In the genomic region with DNA sequence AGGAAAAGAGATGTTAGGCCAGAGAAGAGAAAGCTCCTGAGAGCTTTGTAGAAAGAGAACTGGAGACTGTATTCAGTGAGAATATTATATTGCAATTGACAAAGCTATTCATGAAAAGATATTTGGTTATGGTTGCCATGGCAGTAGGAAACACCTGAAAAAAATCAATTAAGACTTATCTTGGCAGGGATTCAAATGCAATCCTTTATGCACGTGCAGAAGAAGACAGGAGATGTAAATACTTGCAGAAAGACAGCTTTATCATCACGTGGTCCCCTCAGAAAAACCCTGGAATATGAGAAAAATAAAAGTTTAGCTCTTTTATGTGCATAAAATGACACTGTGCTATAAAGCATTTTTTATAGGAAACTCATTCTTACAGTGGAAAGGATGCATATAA, we compare ENCODE assay signal across 17 cellular contexts.
DNase-seq lines count a peak whose midpoint lies in the region; ATAC-seq and TF ChIP-seq lines count a peak whose summit lies in the region.
"Had no signal": no experiment of that assay in that cellular context is flagged by ENCODE, and none has a peak within 500 bp of the region (broad histone marks: within the 10 kb centered on the region; RNA-seq: fewer than 3 reads in every experiment).

No MANE protein-coding gene starts in this region.

- no peaks in the 10 kb centered on the region for H3K9me3 Mint-ChIP-seq in progenitor cell of endocrine pancreas (ENCODE audit: low read depth)
- H3K9me3 Mint-ChIP-seq: endodermal cell, GM23338, memory B cell had no signal

- H3K4me3 ChIP-seq in WERI-Rb-1 (ENCODE audit: low read depth, low read length) = no peak overlapping the region
- H3K4me3 ChIP-seq: GM23338, uterus had no signal

- peak overlapping the region; percentile 44 for H3K27ac Mint-ChIP-seq in progenitor cell of endocrine pancreas
- H3K27ac Mint-ChIP-seq: activated CD8-positive, alpha-beta memory T cell treated with anti-CD3 and anti-CD28 coated beads, Interleukin-2, amount 10 ng/mL, durations not matched to agents 7 days and 5 days; endodermal cell; GM23338; memory B cell had no signal

- peak overlapping the region; percentile 15; the same call in 1 of the 2 replicates for H3K27ac ChIP-seq in WERI-Rb-1
- H3K27ac ChIP-seq: brain microvascular endothelial cell had no signal

- ATAC-seq in GM21447 (IDR thresholded peaks at IDR 0.05; ENCODE audit: unreplicated experiment) = no peak
- ATAC-seq: activated CD8-positive, alpha-beta memory T cell treated with anti-CD3 and anti-CD28 coated beads, Interleukin-2, amount 10 ng/mL, durations not matched to agents 7 days and 5 days; GM23338; stimulated activated naive CD8-positive, alpha-beta T cell treated with anti-CD3 and anti-CD28 coated beads, Interleukin-15, Interleukin-2, amounts not matched to agents 100 U/mL and 50 U/mL, for 24 hours had no signal

- no peaks in the 10 kb centered on the region for H3K27me3 Mint-ChIP-seq in progenitor cell of endocrine pancreas
- H3K27me3 Mint-ChIP-seq: activated CD8-positive, alpha-beta memory T cell treated with anti-CD3 and anti-CD28 coated beads, Interleukin-2, amount 10 ng/mL, durations not matched to agents 7 days and 5 days; memory B cell had no signal

- no peaks in the 10 kb centered on the region for H3K36me3 Mint-ChIP-seq in progenitor cell of endocrine pancreas (ENCODE audit: insufficient read depth)
- H3K36me3 Mint-ChIP-seq: activated CD8-positive, alpha-beta memory T cell treated with anti-CD3 and anti-CD28 coated beads, Interleukin-2, amount 10 ng/mL, durations not matched to agents 7 days and 5 days; memory B cell had no signal

- H3K9me3 ChIP-seq in WERI-Rb-1 (ENCODE audit: severe bottlenecking) = no peaks in the 10 kb centered on the region
- H3K9me3 ChIP-seq: uterus had no signal

- DNase-seq in NCI-H2227 treated with DMSO at 0.1 percent for 48 hours (lab: John Stamatoyannopoulos, UW) (peak; percentile 8), NCI-H2227 (lab: John Stamatoyannopoulos, UW; ENCODE audit: unreplicated experiment) (no peak), NCI-H2171 treated with DMSO at 0.1 percent for 48 hours (lab: John Stamatoyannopoulos, UW) (peak; percentile 81), WERI-Rb-1 (no peak), progenitor cell of endocrine pancreas (ENCODE audit: low spot score, unreplicated experiment) (no peak), Ammon's horn (ENCODE audit: low spot score) (no peak), MV-4-11 (lab: John Stamatoyannopoulos, UW) (no peak)
- DNase-seq: activated CD8-positive, alpha-beta memory T cell treated with anti-CD3 and anti-CD28 coated beads, Interleukin-2, amount 10 ng/mL, durations not matched to agents 7 days and 5 days; activated naive CD4-positive, alpha-beta T cell treated with Interleukin-2 at 50 U/mL for 16 hours; brain microvascular endothelial cell; endodermal cell; occipital lobe; stimulated activated naive CD8-positive, alpha-beta T cell treated with anti-CD3 and anti-CD28 coated beads, Interleukin-15, Interleukin-2, amounts not matched to agents 100 U/mL and 50 U/mL, for 24 hours; uterus had no signal

- H3K4me1 Mint-ChIP-seq in progenitor cell of endocrine pancreas (ENCODE audit: low read depth) = peaks cover 57% of the 10 kb centered on the region
- H3K4me1 Mint-ChIP-seq: activated CD8-positive, alpha-beta memory T cell treated with anti-CD3 and anti-CD28 coated beads, Interleukin-2, amount 10 ng/mL, durations not matched to agents 7 days and 5 days; memory B cell had no signal

- H3K4me3 Mint-ChIP-seq in progenitor cell of endocrine pancreas (ENCODE audit: low read depth) = no peak overlapping the region
- H3K4me3 Mint-ChIP-seq: activated CD8-positive, alpha-beta memory T cell treated with anti-CD3 and anti-CD28 coated beads, Interleukin-2, amount 10 ng/mL, durations not matched to agents 7 days and 5 days; endodermal cell; GM23338; memory B cell had no signal

- no peaks in the 10 kb centered on the region for H3K36me3 ChIP-seq in WERI-Rb-1
- H3K36me3 ChIP-seq: brain microvascular endothelial cell, uterus had no signal

- TF ChIP-seq CTCF in WERI-Rb-1 (IDR thresholded peaks at IDR 0.05; ENCODE audit: low read depth, low read length) (no peak), progenitor cell of endocrine pancreas (IDR thresholded peaks at IDR 0.05; ENCODE audit: unreplicated experiment) (no peak)

- no peaks in the 10 kb centered on the region for H3K27me3 ChIP-seq in WERI-Rb-1 (ENCODE audit: insufficient read depth, low read depth, severe bottlenecking)
- H3K27me3 ChIP-seq: brain microvascular endothelial cell, uterus had no signal

Comparison
In these comparisons a context has a peak if more than half of its experiments do, and no peak if none do; other contexts are left out.
1. DNase-seq: peak in NCI-H2227 treated with DMSO at 0.1 percent for 48 hours (single experiment) and NCI-H2171 treated with DMSO at 0.1 percent for 48 hours (single experiment); none in NCI-H2227 (single experiment), WERI-Rb-1 (single experiment), progenitor cell of endocrine pancreas (single experiment), Ammon's horn (single experiment) and MV-4-11 (single experiment).